In genomic region chr11:95700471-95700817, GRCh38 we compare ENCODE assay signal across 9 cellular contexts.
DNase-seq lines count a peak whose midpoint lies in the region; ATAC-seq and TF ChIP-seq lines count a peak whose summit lies in the region.
"Had no signal": no experiment of that assay in that cellular context is flagged by ENCODE, and none has a peak within 500 bp of the region (broad histone marks: within the 10 kb centered on the region; RNA-seq: fewer than 3 reads in every experiment).

No MANE protein-coding gene starts in this region.

- H3K4me2 ChIP-seq in DOHH2 (ENCODE audit: low read length) = peak overlapping the region; percentile 63

- H3K36me3 ChIP-seq in DOHH2 (ENCODE audit: control insufficient read depth, low read length) (peaks cover 28% of the 10 kb centered on the region), upper lobe of right lung (no peaks in the 10 kb centered on the region)

- peaks cover 10% of the 10 kb centered on the region; the same call in 1 of the 2 replicates for H3F3A ChIP-seq in DOHH2 (ENCODE audit: control insufficient read depth, insufficient read depth)

- no peaks in the 10 kb centered on the region for H3K27me3 ChIP-seq in DOHH2 (ENCODE audit: control insufficient read depth, low read length)
- no peaks in the 10 kb centered on the region for H3K27me3 ChIP-seq in upper lobe of right lung

- TF ChIP-seq CTCF in DOHH2 (IDR thresholded peaks at IDR 0.05; ENCODE audit: low read depth, low read length, poor library complexity, severe bottlenecking) = no peak
- TF ChIP-seq CTCF in upper lobe of right lung (IDR thresholded peaks at IDR 0.05) = no peak

- H3K9me3 ChIP-seq in DOHH2 (ENCODE audit: control insufficient read depth, insufficient read depth, low read length) = peaks cover 5% of the 10 kb centered on the region; the same call in 1 of the 2 replicates
- no peaks in the 10 kb centered on the region for H3K9me3 ChIP-seq in upper lobe of right lung

- peak overlapping the region; percentile 68 for H3K27ac ChIP-seq in DOHH2 (ENCODE audit: low read depth, low read length)
- H3K27ac ChIP-seq in upper lobe of right lung = no peak overlapping the region

- ATAC-seq in GM21423 (IDR thresholded peaks at IDR 0.05; ENCODE audit: unreplicated experiment) = peak; percentile 26
- peak; percentile 54 for ATAC-seq in HG03520 (IDR thresholded peaks at IDR 0.05; ENCODE audit: unreplicated experiment)
- ATAC-seq in effector memory CD8-positive, alpha-beta T cell (replicated peaks) = peak; percentile 63
- ATAC-seq in upper lobe of right lung = no peak
- ATAC-seq in GM21526 (IDR thresholded peaks at IDR 0.05; ENCODE audit: low FRiP score, unreplicated experiment) = no peak

- H3K36me3 Mint-ChIP-seq in effector memory CD8-positive, alpha-beta T cell (ENCODE audit: insufficient read depth) = no peaks in the 10 kb centered on the region

- intact Hi-C loops in upper lobe of right lung (cut with DNase I) = loop anchor here (10.0 kb wide), 1 partner anchor 546 kb away; no protein-coding TSS in a partner anchor
- intact Hi-C loops in head of caudate nucleus (cut with DNase I) = loop anchor here (5.0 kb wide), 1 partner anchor 468 kb away; the partner anchor contains the start of gene SESN3

- H3K4me1 ChIP-seq in DOHH2 (ENCODE audit: control insufficient read depth, low read length) (peaks cover 92% of the 10 kb centered on the region), upper lobe of right lung (peaks cover 33% of the 10 kb centered on the region)

- no peaks in the 10 kb centered on the region for H3K9me2 ChIP-seq in DOHH2 (replicated peaks; ENCODE audit: control insufficient read depth, low read length)

- H3K4me3 ChIP-seq in DOHH2 (ENCODE audit: low read length) = peak overlapping the region; percentile 47
- no peak overlapping the region for H3K4me3 ChIP-seq in upper lobe of right lung

- no peaks in the 10 kb centered on the region for H3K27me3 Mint-ChIP-seq in effector memory CD8-positive, alpha-beta T cell

- peaks cover 16 to 17% of the 10 kb centered on the region in 2 donors for H3K4me1 Mint-ChIP-seq in effector memory CD8-positive, alpha-beta T cell (ENCODE audit: low read depth in 2 of 2)

- no peaks in the 10 kb centered on the region for H3K79me2 ChIP-seq in DOHH2 (ENCODE audit: control insufficient read depth, low read length)

- peak overlapping the region; percentile 60 to 85 for H3K4me3 Mint-ChIP-seq in effector memory CD8-positive, alpha-beta T cell

- no peak for DNase-seq in effector memory CD8-positive, alpha-beta T cell
- no peak for DNase-seq in upper lobe of right lung
- DNase-seq in COR-L47 (lab: John Stamatoyannopoulos, UW) = no peak
- no peak for DNase-seq in head of caudate nucleus
- DNase-seq: NCI-H446 had no signal

- peak overlapping the region; percentile 75 to 94 for H3K27ac Mint-ChIP-seq in effector memory CD8-positive, alpha-beta T cell

- no peaks in the 10 kb centered on the region for H4K20me1 ChIP-seq in DOHH2 (ENCODE audit: control insufficient read depth, insufficient read depth, low read depth, low read length)

- no peaks in the 10 kb centered on the region for H3K9me3 Mint-ChIP-seq in effector memory CD8-positive, alpha-beta T cell

Comparison
In these comparisons a context has a peak if more than half of its experiments do, and no peak if none do; other contexts are left out.
1. ATAC-seq: peak in GM21423 (single experiment), HG03520 (single experiment) and effector memory CD8-positive, alpha-beta T cell (single experiment); none in upper lobe of right lung (single experiment) and GM21526 (single experiment).